ENCODE assay signal across 19 cellular contexts in genomic region chr19:31232871-31233270, GRCh38.
A peak's percentile ranks its signal among the peaks of the same experiment; 100 is the strongest.
DNase-seq lines count a peak whose midpoint lies in the region; ATAC-seq, FAIRE-seq and TF ChIP-seq lines count a peak whose summit lies in the region.
"Had no signal": no experiment of that assay in that cellular context is flagged by ENCODE, and none has a peak within 500 bp of the region (broad histone marks: within the 10 kb centered on the region; RNA-seq: fewer than 3 reads in every experiment).

No MANE protein-coding gene starts in this region.

- H3K23ac ChIP-seq in mesenchymal stem cell (ENCODE audit: low read length in 2 of 2): no peak overlapping the region

- no peaks in the 10 kb centered on the region for H3K27me3 ChIP-seq in bronchial epithelial cell (ENCODE audit: control insufficient read depth, insufficient read depth, low read length)
- H3K27me3 ChIP-seq in mesenchymal stem cell (ENCODE audit: control insufficient read depth in 1 of 2, insufficient read depth in 1 of 2, low read length in 2 of 2): no peaks in the 10 kb centered on the region

- H2AFZ ChIP-seq in mesenchymal stem cell (ENCODE audit: low read depth, low read length): no peak overlapping the region
- H2AFZ ChIP-seq: parathyroid adenoma had no signal

- 88% methylated on average over 2 of the region's 3 CpGs for WGBS in mesenchymal stem cell

- no peak overlapping the region for H2AK5ac ChIP-seq in mesenchymal stem cell (ENCODE audit: low read length, severe bottlenecking)

- DNase-seq in AG10803 (ENCODE audit: low read depth) (peak; percentile 97), LHCN-M2 (ENCODE audit: low read depth) (peak; percentile 96), bronchial epithelial cell (ENCODE audit: low read depth) (peak; percentile 62), mesenchymal stem cell (peak; percentile 76), NCI-H345 (lab: John Stamatoyannopoulos, UW) (no peak)
- DNase-seq: activated CD8-positive, alpha-beta memory T cell treated with anti-CD3 and anti-CD28 coated beads for 24 hours; activated gamma-delta T cell; CD4-positive, CD25-positive, alpha-beta regulatory T cell; mucosa of descending colon; NCI-H1417 treated with DMSO at 0.1 percent for 48 hours; NCI-H510A; small intestine had no signal

- H3K4me2 ChIP-seq in mesenchymal stem cell (ENCODE audit: low read length, poor library complexity, severe bottlenecking): no peak overlapping the region

- no peak overlapping the region for H4K91ac ChIP-seq in mesenchymal stem cell (ENCODE audit: low read length)

- peaks cover 6% of the 10 kb centered on the region for H3K4me1 ChIP-seq in mesenchymal stem cell (ENCODE audit: control insufficient read depth, insufficient read depth, low read depth, low read length)
- H3K4me1 ChIP-seq: HAP-1, parathyroid adenoma had no signal

- no peaks in the 10 kb centered on the region for H3K9me3 ChIP-seq in mesenchymal stem cell (ENCODE audit: control insufficient read depth, low read length)
- H3K9me3 ChIP-seq: HAP-1, mucosa of descending colon had no signal

- H3K36me3 ChIP-seq in bronchial epithelial cell (ENCODE audit: control insufficient read depth, insufficient read depth, low read length) (no peaks in the 10 kb centered on the region), mesenchymal stem cell (ENCODE audit: control insufficient read depth in 1 of 2, insufficient read depth in 2 of 2, low read depth in 1 of 2, low read length in 2 of 2) (no peaks in the 10 kb centered on the region)
- H3K36me3 ChIP-seq: HAP-1 had no signal

- H3K4ac ChIP-seq in mesenchymal stem cell (ENCODE audit: low read depth in 1 of 2, low read length in 2 of 2): no peak overlapping the region

- H2BK120ac ChIP-seq in mesenchymal stem cell (ENCODE audit: low read depth, low read length): no peak overlapping the region

- ATAC-seq in HG02763 (IDR thresholded peaks at IDR 0.05; ENCODE audit: unreplicated experiment): no peak
- ATAC-seq in GM19455 (IDR thresholded peaks at IDR 0.05; ENCODE audit: unreplicated experiment): no peak
- no peak for ATAC-seq in activated CD4-positive, CD25-positive, alpha-beta regulatory T cell treated with anti-CD3 and anti-CD28 coated beads, Interleukin-2, amount 50 U/mL, for 24 hours
- ATAC-seq: K562, mucosa of descending colon had no signal

- no peak overlapping the region for H2BK15ac ChIP-seq in mesenchymal stem cell (ENCODE audit: low read depth, poor library complexity, severe bottlenecking)

- H3K4me3 ChIP-seq in AG10803 (ENCODE audit: low read length) (no peak overlapping the region), bronchial epithelial cell (ENCODE audit: low read depth, low read length) (no peak overlapping the region), mesenchymal stem cell (ENCODE audit: insufficient read depth in 1 of 2, low read depth in 1 of 2, low read length in 2 of 2) (no peak overlapping the region)
- H3K4me3 ChIP-seq: HAP-1, K562, mucosa of descending colon had no signal

- H3K27ac ChIP-seq in mesenchymal stem cell (ENCODE audit: low read length, poor library complexity, severe bottlenecking): peak overlapping the region; percentile 43
- H3K27ac ChIP-seq: parathyroid adenoma had no signal

- H3K18ac ChIP-seq in mesenchymal stem cell (ENCODE audit: low read depth in 1 of 2, low read length in 2 of 2): no peak overlapping the region

- no peak overlapping the region for H4K8ac ChIP-seq in mesenchymal stem cell (ENCODE audit: low read length)

- H2BK12ac ChIP-seq in mesenchymal stem cell (ENCODE audit: low read length in 2 of 2): no peak overlapping the region

- H2BK5ac ChIP-seq in mesenchymal stem cell (ENCODE audit: low read depth, low read length, poor library complexity, severe bottlenecking): no peak overlapping the region

- H3K9ac ChIP-seq in mesenchymal stem cell (ENCODE audit: low read length): peak overlapping the region; percentile 55
- H3K9ac ChIP-seq: parathyroid adenoma had no signal

- H3K79me1 ChIP-seq in mesenchymal stem cell (replicated peaks; ENCODE audit: low read length, poor library complexity, severe bottlenecking): no peaks in the 10 kb centered on the region

- H3K14ac ChIP-seq in mesenchymal stem cell (ENCODE audit: low read length in 2 of 2): no peak overlapping the region

- FAIRE-seq in bronchial epithelial cell (lab: Jason Lieb, UNC): no peak
- FAIRE-seq: GM12891, K562, small intestine had no signal

- TF ChIP-seq CTCF in AG10803 (conservative IDR thresholded peaks at IDR 0.05; ENCODE audit: low read length) (no peak), bronchial epithelial cell (IDR thresholded peaks at IDR 0.05; ENCODE audit: insufficient read depth, low read length, severe bottlenecking) (no peak)
